Comparison of ENCODE assay signal across 1 cellular context in genomic region chr1:26279598-26280332, GRCh38.
TF ChIP-seq lines count a peak whose summit lies in the region.

Gene SH3BGRL3, plus strand, starts transcription at chr1:26280086. Its CDS starts 70 bp downstream, at chr1:26280156.

TF ChIP-seq in HepG2, 621 proteins besides CTCF, POLR2A, EP300 and RAD21 (continued from another document and continues in another):
- TF ChIP-seq, protein P1, sequence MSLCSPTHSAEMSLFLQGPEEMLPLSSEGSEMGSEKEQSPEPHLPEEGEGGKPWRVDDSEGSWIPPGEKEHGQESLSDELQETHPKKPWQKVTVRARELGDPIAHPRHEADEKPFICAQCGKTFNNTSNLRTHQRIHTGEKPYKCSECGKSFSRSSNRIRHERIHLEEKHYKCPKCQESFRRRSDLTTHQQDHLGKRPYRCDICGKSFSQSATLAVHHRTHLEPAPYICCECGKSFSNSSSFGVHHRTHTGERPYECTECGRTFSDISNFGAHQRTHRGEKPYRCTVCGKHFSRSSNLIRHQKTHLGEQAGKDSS (CRISPR knock-in tag; IDR thresholded peaks at IDR 0.05; ENCODE audit: borderline replicate concordance, low read depth): 0 out of 2 replicates have a peak, but pooled peaks have one; percentile 47
- TF ChIP-seq, protein P2, sequence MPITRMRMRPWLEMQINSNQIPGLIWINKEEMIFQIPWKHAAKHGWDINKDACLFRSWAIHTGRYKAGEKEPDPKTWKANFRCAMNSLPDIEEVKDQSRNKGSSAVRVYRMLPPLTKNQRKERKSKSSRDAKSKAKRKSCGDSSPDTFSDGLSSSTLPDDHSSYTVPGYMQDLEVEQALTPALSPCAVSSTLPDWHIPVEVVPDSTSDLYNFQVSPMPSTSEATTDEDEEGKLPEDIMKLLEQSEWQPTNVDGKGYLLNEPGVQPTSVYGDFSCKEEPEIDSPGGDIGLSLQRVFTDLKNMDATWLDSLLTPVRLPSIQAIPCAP (CRISPR knock-in tag; IDR thresholded peaks at IDR 0.05; ENCODE audit: low read depth): no peak
- TF ChIP-seq USF2 (IDR thresholded peaks at IDR 0.05; ENCODE audit: low read depth, low read length) (no peak), USF2 (CRISPR knock-in tag; IDR thresholded peaks at IDR 0.05; ENCODE audit: borderline replicate concordance) (no peak; the same call in 1 of the 2 replicates), JUND (CRISPR knock-in tag; IDR thresholded peaks at IDR 0.05) (no peak), ZNF766 (CRISPR knock-in tag; IDR thresholded peaks at IDR 0.05; ENCODE audit: borderline replicate concordance) (0 out of 2 replicates have a peak, but pooled peaks have one; percentile 20), ZSCAN9 (CRISPR knock-in tag; IDR thresholded peaks at IDR 0.05; ENCODE audit: borderline replicate concordance) (no peak; the same call in 1 of the 2 replicates), ZNF441 (CRISPR knock-in tag; IDR thresholded peaks at IDR 0.05; ENCODE audit: borderline replicate concordance) (peak; percentile 25; the same call in 1 of the 2 replicates), SCMH1 (CRISPR knock-in tag; IDR thresholded peaks at IDR 0.05; ENCODE audit: borderline replicate concordance) (no peak), HDAC6 (IDR thresholded peaks at IDR 0.05; ENCODE audit: low read depth, low read length) (no peak), ATRX (CRISPR knock-in tag; IDR thresholded peaks at IDR 0.05; ENCODE audit: borderline replicate concordance) (no peak), SYNCRIP (IDR thresholded peaks at IDR 0.05; ENCODE audit: insufficient read depth, low read depth, low read length) (no peak), ZNF468 (CRISPR knock-in tag; IDR thresholded peaks at IDR 0.05) (no peak), ZNF678 (CRISPR knock-in tag; IDR thresholded peaks at IDR 0.05) (no peak), ZMYM2 (CRISPR knock-in tag; IDR thresholded peaks at IDR 0.05) (no peak), ZNF263 (CRISPR knock-in tag; IDR thresholded peaks at IDR 0.05) (no peak), PTBP1 (IDR thresholded peaks at IDR 0.05; ENCODE audit: low read depth, low read length, poor library complexity, severe bottlenecking) (no peak), BORCS8-MEF2B (CRISPR knock-in tag; IDR thresholded peaks at IDR 0.05) (peak; percentile 90), KAT2B (IDR thresholded peaks at IDR 0.05; ENCODE audit: borderline replicate concordance, low read depth, low read length) (no peak), PHF21A (CRISPR knock-in tag; IDR thresholded peaks at IDR 0.05) (no peak), ZNF460 (CRISPR knock-in tag; IDR thresholded peaks at IDR 0.05; ENCODE audit: borderline replicate concordance) (no peak), ZNF589 (CRISPR knock-in tag; conservative IDR thresholded peaks at IDR 0.05) (peak; percentile 53; the same call in 1 of the 2 replicates), XRCC5 (optimal IDR thresholded peaks at IDR 0.05; ENCODE audit: low read length) (no peak), ZNF451 (CRISPR knock-in tag; IDR thresholded peaks at IDR 0.05) (peak; percentile 21; the same call in 1 of the 2 replicates), HOXA5 (CRISPR knock-in tag; IDR thresholded peaks at IDR 0.05) (no peak), ZNF24 (IDR thresholded peaks at IDR 0.05) (no peak), ZNF550 (CRISPR knock-in tag; IDR thresholded peaks at IDR 0.05; ENCODE audit: borderline replicate concordance) (no peak), ZNF839 (CRISPR knock-in tag; IDR thresholded peaks at IDR 0.05; ENCODE audit: borderline replicate concordance) (no peak), HNF4A (CRISPR knock-in tag; IDR thresholded peaks at IDR 0.05) (no peak), ZNF660 (CRISPR knock-in tag; IDR thresholded peaks at IDR 0.05; ENCODE audit: borderline replicate concordance, low read depth) (no peak), CENPBD1 (CRISPR knock-in tag; IDR thresholded peaks at IDR 0.05; ENCODE audit: borderline replicate concordance, low read depth) (no peak), ZNF7 (CRISPR knock-in tag; IDR thresholded peaks at IDR 0.05) (no peak), ZNF501 (CRISPR knock-in tag; IDR thresholded peaks at IDR 0.05) (no peak), ZNF20 (CRISPR knock-in tag; IDR thresholded peaks at IDR 0.05) (no peak), KLF15 (CRISPR knock-in tag; IDR thresholded peaks at IDR 0.05; ENCODE audit: borderline replicate concordance) (no peak), CAMTA2 (CRISPR knock-in tag; IDR thresholded peaks at IDR 0.05; ENCODE audit: borderline replicate concordance) (peak; percentile 83; the same call in 1 of the 2 replicates), ZNF326 (CRISPR knock-in tag; IDR thresholded peaks at IDR 0.05; ENCODE audit: borderline replicate concordance) (peak; percentile 83), PREB (CRISPR knock-in tag; IDR thresholded peaks at IDR 0.05) (no peak), PRPF4 (IDR thresholded peaks at IDR 0.05; ENCODE audit: low read depth, low read length, poor library complexity, severe bottlenecking) (no peak), ZNF180 (CRISPR knock-in tag; IDR thresholded peaks at IDR 0.05; ENCODE audit: borderline replicate concordance, low read depth) (no peak), KLF12 (CRISPR knock-in tag; IDR thresholded peaks at IDR 0.05; ENCODE audit: borderline replicate concordance) (peak; percentile 58; the same call in 1 of the 2 replicates), TEAD2 (CRISPR knock-in tag; IDR thresholded peaks at IDR 0.05) (no peak), GZF1 (CRISPR knock-in tag; IDR thresholded peaks at IDR 0.05) (no peak), ZNF737 (CRISPR knock-in tag; IDR thresholded peaks at IDR 0.05; ENCODE audit: borderline replicate concordance) (no peak), MYNN (CRISPR knock-in tag; IDR thresholded peaks at IDR 0.05; ENCODE audit: low read depth) (no peak), TP53 (CRISPR knock-in tag; conservative IDR thresholded peaks at IDR 0.05) (no peak), ETV5 (CRISPR knock-in tag; IDR thresholded peaks at IDR 0.05; ENCODE audit: borderline replicate concordance) (peak; percentile 58), TBX3 (IDR thresholded peaks at IDR 0.05; ENCODE audit: borderline replicate concordance) (no peak), ZNF598 (CRISPR knock-in tag; IDR thresholded peaks at IDR 0.05; ENCODE audit: borderline replicate concordance) (no peak; the same call in 1 of the 2 replicates), ZNF3 (CRISPR knock-in tag; IDR thresholded peaks at IDR 0.05) (no peak), SMARCE1 (IDR thresholded peaks at IDR 0.05; ENCODE audit: borderline replicate concordance) (no peak), ZFP37 (CRISPR knock-in tag; IDR thresholded peaks at IDR 0.05; ENCODE audit: borderline replicate concordance) (no peak), RCOR2 (CRISPR knock-in tag; IDR thresholded peaks at IDR 0.05) (no peak), DNMT3B (CRISPR knock-in tag; conservative IDR thresholded peaks at IDR 0.05) (no peak), ARNT (IDR thresholded peaks at IDR 0.05) (no peak), MLXIP (CRISPR knock-in tag; IDR thresholded peaks at IDR 0.05; ENCODE audit: borderline replicate concordance) (no peak), U2AF1 (optimal IDR thresholded peaks at IDR 0.05; ENCODE audit: low read depth, low read length) (no peak), REPIN1 (CRISPR knock-in tag; IDR thresholded peaks at IDR 0.05; ENCODE audit: borderline replicate concordance, low read depth) (peak; percentile 70), REL (CRISPR knock-in tag; conservative IDR thresholded peaks at IDR 0.05) (0 out of 2 replicates have a peak, but pooled peaks have one; percentile 62), TIGD3 (CRISPR knock-in tag; IDR thresholded peaks at IDR 0.05; ENCODE audit: borderline replicate concordance) (no peak)
- TF ChIP-seq, protein P3, sequence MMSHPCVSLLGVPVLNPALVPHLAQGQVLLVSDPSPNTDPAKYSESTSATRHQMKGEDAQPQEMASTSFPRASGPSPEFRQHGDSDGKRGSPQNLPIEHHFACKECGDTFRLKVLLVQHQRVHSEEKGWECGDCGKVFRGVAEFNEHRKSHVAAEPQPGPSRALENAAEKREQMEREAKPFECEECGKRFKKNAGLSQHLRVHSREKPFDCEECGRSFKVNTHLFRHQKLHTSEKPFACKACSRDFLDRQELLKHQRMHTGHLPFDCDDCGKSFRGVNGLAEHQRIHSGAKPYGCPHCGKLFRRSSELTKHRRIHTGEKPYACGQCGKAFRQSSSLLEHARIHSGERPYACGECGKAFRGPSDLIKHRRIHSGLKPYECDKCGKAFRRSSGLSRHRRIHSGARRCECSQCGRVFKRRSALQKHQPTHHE (CRISPR knock-in tag; IDR thresholded peaks at IDR 0.05; ENCODE audit: borderline replicate concordance): no peak
- TF ChIP-seq, protein P4, sequence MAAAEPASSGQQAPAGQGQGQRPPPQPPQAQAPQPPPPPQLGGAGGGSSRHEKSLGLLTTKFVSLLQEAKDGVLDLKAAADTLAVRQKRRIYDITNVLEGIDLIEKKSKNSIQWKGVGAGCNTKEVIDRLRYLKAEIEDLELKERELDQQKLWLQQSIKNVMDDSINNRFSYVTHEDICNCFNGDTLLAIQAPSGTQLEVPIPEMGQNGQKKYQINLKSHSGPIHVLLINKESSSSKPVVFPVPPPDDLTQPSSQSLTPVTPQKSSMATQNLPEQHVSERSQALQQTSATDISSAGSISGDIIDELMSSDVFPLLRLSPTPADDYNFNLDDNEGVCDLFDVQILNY (CRISPR knock-in tag; conservative IDR thresholded peaks at IDR 0.05): no peak
- TF ChIP-seq, protein P5, sequence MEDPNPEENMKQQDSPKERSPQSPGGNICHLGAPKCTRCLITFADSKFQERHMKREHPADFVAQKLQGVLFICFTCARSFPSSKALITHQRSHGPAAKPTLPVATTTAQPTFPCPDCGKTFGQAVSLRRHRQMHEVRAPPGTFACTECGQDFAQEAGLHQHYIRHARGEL (CRISPR knock-in tag; IDR thresholded peaks at IDR 0.05): no peak
- TF ChIP-seq, protein P6, sequence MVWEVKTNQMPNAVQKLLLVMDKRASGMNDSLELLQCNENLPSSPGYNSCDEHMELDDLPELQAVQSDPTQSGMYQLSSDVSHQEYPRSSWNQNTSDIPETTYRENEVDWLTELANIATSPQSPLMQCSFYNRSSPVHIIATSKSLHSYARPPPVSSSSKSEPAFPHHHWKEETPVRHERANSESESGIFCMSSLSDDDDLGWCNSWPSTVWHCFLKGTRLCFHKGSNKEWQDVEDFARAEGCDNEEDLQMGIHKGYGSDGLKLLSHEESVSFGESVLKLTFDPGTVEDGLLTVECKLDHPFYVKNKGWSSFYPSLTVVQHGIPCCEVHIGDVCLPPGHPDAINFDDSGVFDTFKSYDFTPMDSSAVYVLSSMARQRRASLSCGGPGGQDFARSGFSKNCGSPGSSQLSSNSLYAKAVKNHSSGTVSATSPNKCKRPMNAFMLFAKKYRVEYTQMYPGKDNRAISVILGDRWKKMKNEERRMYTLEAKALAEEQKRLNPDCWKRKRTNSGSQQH (CRISPR knock-in tag; IDR thresholded peaks at IDR 0.05; ENCODE audit: low read depth): no peak
